Comparison of ENCODE assay signal across 26 cellular contexts in genomic region chr14:95555053-95555452, GRCh38.
"Had no signal": no experiment of that assay in that cellular context is flagged by ENCODE, and none has a peak within 500 bp of the region (broad histone marks: within the 10 kb centered on the region; RNA-seq: fewer than 3 reads in every experiment).

No MANE protein-coding gene starts in this region.

- H3K9me3 ChIP-seq: lower lobe of right lung, neutrophil, psoas muscle, stomach, testis, thyroid gland, transverse colon, upper lobe of left lung had no signal

- ATAC-seq: lower lobe of right lung; natural killer cell; psoas muscle; sciatic nerve; stimulated activated naive B cell treated with anti-CD40 and anti-IgM and Interleukin-4, amounts not matched to agents 10 μg/mL and 1 μg/mL and 100 μg/mL, for 72 hours; stimulated activated naive CD8-positive, alpha-beta T cell treated with anti-CD3 and anti-CD28 coated beads, Interleukin-15, Interleukin-2, amounts not matched to agents 100 U/mL and 50 U/mL, for 24 hours had no signal

- H3K27me3 ChIP-seq: neural progenitor cell, neutrophil, stomach, testis, thyroid gland, transverse colon, upper lobe of left lung had no signal

- H3K4me1 ChIP-seq: lower lobe of right lung, neural progenitor cell, parathyroid adenoma, testis, thyroid gland, transverse colon, upper lobe of left lung had no signal

- H3K4me3 ChIP-seq: lower lobe of right lung, neural progenitor cell, psoas muscle, skin epidermis, stomach, testis, thyroid gland, transverse colon, upper lobe of left lung had no signal

- H3K36me3 ChIP-seq: lower lobe of right lung, neural progenitor cell, neutrophil, stomach, thyroid gland, transverse colon, upper lobe of left lung had no signal

- DNase-seq: glutamatergic neuron; hippocampal formation; kidney; lower lobe of right lung; mammary epithelial cell; mesenchymal stem cell; natural killer cell; nephron progenitor cell; occipital lobe; psoas muscle; stimulated activated CD4-positive, alpha-beta T cell treated with anti-CD3 and anti-CD28 coated beads, Interleukin-12 subunit alpha, Interleukin-12 subunit beta, amount 100 ng/mL, for 4 hours; stimulated activated CD4-positive, alpha-beta T cell treated with anti-CD3 and anti-CD28 coated beads, Interleukin-15, amount 100 ng/mL, for 24 hours; stimulated activated CD4-positive, alpha-beta T cell treated with anti-CD3 and anti-CD28 coated beads, Interleukin-2, amount 100 ng/mL, for 24 hours; stimulated activated CD4-positive, alpha-beta T cell treated with anti-CD3 and anti-CD28 coated beads, Interleukin-4, amount 100 ng/mL, for 1 hour; stimulated activated naive B cell treated with anti-CD40 and anti-IgM and Interleukin-4, amounts not matched to agents 10 μg/mL and 1 μg/mL and 100 μg/mL, for 72 hours; stimulated activated naive CD8-positive, alpha-beta T cell treated with anti-CD3 and anti-CD28 coated beads, Interleukin-15, Interleukin-2, amounts not matched to agents 100 U/mL and 50 U/mL, for 24 hours; stomach; testis; thyroid gland; transverse colon; upper lobe of left lung had no signal

- H3K27ac ChIP-seq: lower lobe of right lung, neural progenitor cell, neutrophil, parathyroid adenoma, psoas muscle, skin epidermis, stomach, testis, thyroid gland, transverse colon, upper lobe of left lung had no signal
